Comparison of ENCODE assay signal across 8 cellular contexts in genomic region chr20:49132995-49133451, GRCh38. TPM values are rescaled to one million over a fixed set of nuclear protein-coding genes. Genes with fewer than 3 reads are reported as not detected.
A peak's percentile ranks its signal among the peaks of the same experiment; 100 is the strongest.
DNase-seq lines count a peak whose midpoint lies in the region; ATAC-seq and TF ChIP-seq lines count a peak whose summit lies in the region.

No MANE protein-coding gene starts in this region.

- in situ Hi-C loops in Panc1 (cut with HindIII; ENCODE audit: low pct_unique_long_range_greater_than_20kb, low sequenced_read_pairs), result loop anchor here (10.0 kb wide), 1 partner anchor 52 kb away; the partner anchor contains the start of gene STAU1

- H3K27me3 ChIP-seq in Panc1 (ENCODE audit: control insufficient read depth, insufficient read depth, low read length) (no peaks in the 10 kb centered on the region), right lobe of liver (no peaks in the 10 kb centered on the region), upper lobe of right lung (no peaks in the 10 kb centered on the region)

- H3K9me3 ChIP-seq in Panc1 (ENCODE audit: control insufficient read depth, insufficient read depth, low read depth, low read length), result no peaks in the 10 kb centered on the region
- H3K9me3 ChIP-seq in right lobe of liver, result no peaks in the 10 kb centered on the region
- H3K9me3 ChIP-seq in upper lobe of right lung, result no peaks in the 10 kb centered on the region

- H3K4me3 ChIP-seq in Panc1 (ENCODE audit: low read depth in 2 of 2, low read length in 2 of 2) (no peak overlapping the region), right lobe of liver (no peak overlapping the region), upper lobe of right lung (no peak overlapping the region)

- H3K4me1 ChIP-seq in Panc1 (ENCODE audit: control insufficient read depth, insufficient read depth, low read length) (no peaks in the 10 kb centered on the region), right lobe of liver (no peaks in the 10 kb centered on the region), upper lobe of right lung (peaks cover 6% of the 10 kb centered on the region)

- DNase-seq in DMS114 treated with DMSO at 0.1 percent for 48 hours (lab: John Stamatoyannopoulos, UW; ENCODE audit: unreplicated experiment), result peak; percentile 80
- DNase-seq in HPDE6-E6E7 (ENCODE audit: extremely low spot score), result peak; percentile 69
- DNase-seq in Panc1 (ENCODE audit: low read depth, low spot score), result peak; percentile 18
- peak; percentile 81 for DNase-seq in dedifferentiated amniotic fluid mesenchymal stem cell (ENCODE audit: extremely low spot score)
- no peak for DNase-seq in right lobe of liver
- DNase-seq in upper lobe of right lung, result no peak

- TF ChIP-seq CTCF in Panc1 (IDR thresholded peaks at IDR 0.05), result peak; percentile 72
- TF ChIP-seq CTCF in right lobe of liver (IDR thresholded peaks at IDR 0.05), result peak; percentile 49 to 77 (median 58)
- peak; percentile 59 for TF ChIP-seq CTCF in upper lobe of right lung (IDR thresholded peaks at IDR 0.05)

- POLR2A ChIA-PET in Panc1 (lab: Charles Lee), result no interaction called here

- TF ChIP-seq POLR2A in right lobe of liver (IDR thresholded peaks at IDR 0.05), result no peak

- ATAC-seq in Panc1 (peak; percentile 86), right lobe of liver (peak; percentile 78 to 91 (median 84)), upper lobe of right lung (peak; percentile 81), GM21825 (IDR thresholded peaks at IDR 0.05; ENCODE audit: unreplicated experiment) (no peak), GM18858 (IDR thresholded peaks at IDR 0.05; ENCODE audit: unreplicated experiment) (no peak)

- intact Hi-C loops in Panc1 (cut with micrococcal nuclease; ENCODE audit: unreplicated experiment) (loop anchor here (5.0 kb wide), 1 partner anchor 84 kb away; the partner anchor contains the start of gene DDX27), right lobe of liver (cut with DNase I) (no loop called here), upper lobe of right lung (cut with DNase I) (loop anchor here (2.0 kb wide), 1 partner anchor 86 kb away; the partner anchor contains the start of gene DDX27)

- WGBS in right lobe of liver (ENCODE audit: insufficient coverage, low coverage, low lambda C conversion rate, missing lambda C conversion rate), result 12% methylated on average over 3 of the region's 5 CpGs

- CTCF ChIA-PET in Panc1 (lab: Charles Lee), result interaction anchor here (0.7 to 2.2 kb wide), 3 partner anchors 82 to 86 kb away, joined by 5 to 15 read pairs (median 10); partner anchors contain the start of gene DDX27

- H3K27ac ChIP-seq in Panc1 (ENCODE audit: low read length) (no peak overlapping the region), right lobe of liver (no peak overlapping the region), upper lobe of right lung (no peak overlapping the region)

- H3K36me3 ChIP-seq in Panc1 (ENCODE audit: control insufficient read depth, insufficient read depth, low read length) (no peaks in the 10 kb centered on the region; the same call in 1 of the 2 replicates), right lobe of liver (peaks cover 3 to 38% (median 19%) of the 10 kb centered on the region in 4 donors), upper lobe of right lung (peaks cover 57% of the 10 kb centered on the region)

- no TSS peak for BruUV-seq in Panc1 (replicated peaks; lab: Mats Ljungman, UMichigan)

RNA-seq across cellular contexts. Expression of gene STAU1, which starts 55.1 kb away (rescaled TPM):
- total RNA-seq in Panc1 (2021; ENCODE audit: unreplicated experiment) (103 TPM), right lobe of liver (10 to 100 TPM; 53.7 to 96.6 (median 70.4) TPM), upper lobe of right lung (76.0 TPM)
- 75.8 TPM for polyA plus RNA-seq in Panc1 (2012; ENCODE audit: insufficient read length)

Comparison
In these comparisons a context has a peak if more than half of its experiments do, and no peak if none do; other contexts are left out.
1. DNase-seq: peak in DMS114 treated with DMSO at 0.1 percent for 48 hours (single experiment), HPDE6-E6E7 (single experiment), Panc1 (single experiment) and dedifferentiated amniotic fluid mesenchymal stem cell (single experiment); none in right lobe of liver (0 of 3) and upper lobe of right lung (single experiment).
2. ATAC-seq: peak in Panc1 (single experiment), right lobe of liver (4 of 4) and upper lobe of right lung (single experiment); none in GM21825 (single experiment) and GM18858 (single experiment).
3. intact Hi-C loops: an anchor here in Panc1 (5.0 kb wide) and upper lobe of right lung (2.0 kb wide); none called in right lobe of liver.
4. Peak in every context shown above with its lines, with median percentiles within 50 percentile points of each other: CTCF ChIP-seq.